In the genomic region with DNA sequence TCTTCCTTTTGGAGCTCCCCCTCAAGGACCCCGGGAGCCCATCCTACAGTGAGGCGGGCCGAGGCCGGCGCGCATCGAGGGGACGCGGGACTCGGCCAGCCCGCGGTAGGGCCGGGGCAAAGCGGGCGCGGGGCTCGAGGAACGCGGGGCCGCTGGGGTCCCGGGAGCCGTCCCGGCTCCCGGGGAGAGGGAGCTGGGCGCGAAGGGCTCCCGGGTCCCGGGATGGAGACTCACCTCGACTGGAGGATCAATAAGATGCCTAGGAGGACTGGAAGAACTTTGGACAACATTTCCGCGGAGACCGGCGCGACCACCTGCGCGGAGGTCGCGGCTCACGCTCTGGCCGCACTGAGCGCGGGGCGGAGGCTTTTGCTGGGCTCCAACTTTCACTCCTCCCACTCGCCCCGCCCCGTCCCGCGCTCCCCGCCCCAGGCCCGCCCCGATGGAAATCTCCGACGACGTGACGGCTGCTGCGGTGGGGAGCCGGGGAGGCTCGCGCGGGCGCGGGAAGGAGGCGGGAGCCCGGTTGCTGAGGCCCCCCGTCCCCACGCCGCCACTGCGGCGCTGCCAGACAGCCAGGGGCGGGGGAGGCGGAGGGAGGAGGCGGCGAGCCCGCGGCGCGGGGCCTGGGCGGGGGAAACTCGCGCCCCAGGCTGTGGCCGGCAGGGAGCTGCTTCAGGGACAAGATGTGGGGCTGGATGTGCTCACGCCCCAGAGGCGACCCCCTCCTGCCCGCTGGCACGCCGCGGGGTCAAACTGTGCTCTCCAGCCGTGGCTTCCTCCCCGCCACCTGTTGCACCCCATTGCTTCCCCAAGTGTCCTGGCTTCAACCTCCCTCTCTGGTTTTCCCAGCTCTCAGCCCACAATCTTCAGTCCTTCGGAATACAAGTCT, we compare ENCODE assay signal across 8 cellular contexts. TPM values are rescaled to one million over a fixed set of nuclear protein-coding genes. Genes with fewer than 3 reads are reported as not detected.
DNase-seq lines count a peak whose midpoint lies in the region; ATAC-seq and TF ChIP-seq lines count a peak whose summit lies in the region.

Gene GABRE, minus strand, starts transcription at position 341 of the 892 bp plus-strand sequence. Its CDS starts 51 bp downstream, at position 290.

- H3K9me3 Mint-ChIP-seq in Calu3 (ENCODE audit: low read depth, unreplicated experiment) = no peaks in the 10 kb centered on the region
- no peaks in the 10 kb centered on the region for H3K9me3 Mint-ChIP-seq in activated T-cell treated with anti-CD3 and anti-CD28 coated beads, Interleukin-2, amount 50 U/mL, for 24 hours

- intact Hi-C loops in Calu3 (cut with micrococcal nuclease; ENCODE audit: unreplicated experiment) = loop anchor here (5.0 kb wide), 1 partner anchor 172 kb away; no protein-coding TSS in a partner anchor

- H3K36me3 Mint-ChIP-seq in Calu3 (ENCODE audit: insufficient read depth, unreplicated experiment) = peaks cover 17% of the 10 kb centered on the region
- no peaks in the 10 kb centered on the region for H3K36me3 Mint-ChIP-seq in activated T-cell treated with anti-CD3 and anti-CD28 coated beads, Interleukin-2, amount 50 U/mL, for 24 hours (ENCODE audit: low read depth)

- H3K4me3 ChIP-seq in epithelial cell of proximal tubule (ENCODE audit: low read depth, low read length) = peak within 1 kb of the TSS; percentile 55

- no peaks in the 10 kb centered on the region for H3K27me3 Mint-ChIP-seq in Calu3 (ENCODE audit: unreplicated experiment)
- H3K27me3 Mint-ChIP-seq in activated T-cell treated with anti-CD3 and anti-CD28 coated beads, Interleukin-2, amount 50 U/mL, for 24 hours = peaks cover 50% of the 10 kb centered on the region

- H3K27ac Mint-ChIP-seq in Calu3 (ENCODE audit: unreplicated experiment) = peak within 1 kb of the TSS; percentile 80
- no peak within 1 kb of the TSS for H3K27ac Mint-ChIP-seq in activated T-cell treated with anti-CD3 and anti-CD28 coated beads, Interleukin-2, amount 50 U/mL, for 24 hours

- H3K4me1 Mint-ChIP-seq in Calu3 (ENCODE audit: low read depth, unreplicated experiment) = peaks cover 26% of the 10 kb centered on the region
- no peaks in the 10 kb centered on the region for H3K4me1 Mint-ChIP-seq in activated T-cell treated with anti-CD3 and anti-CD28 coated beads, Interleukin-2, amount 50 U/mL, for 24 hours (ENCODE audit: low read depth)

- no peak for TF ChIP-seq CTCF in Calu3 (IDR thresholded peaks at IDR 0.05; ENCODE audit: unreplicated experiment)
- TF ChIP-seq CTCF in epithelial cell of proximal tubule (conservative IDR thresholded peaks at IDR 0.05; ENCODE audit: low read depth, low read length) = no peak

- BruUV-seq in Calu3 (replicated peaks; lab: Mats Ljungman, UMichigan) = no TSS peak

- ATAC-seq in HG03442 (IDR thresholded peaks at IDR 0.05; ENCODE audit: unreplicated experiment) (no peak), HG03521 (IDR thresholded peaks at IDR 0.05; ENCODE audit: unreplicated experiment) (no peak)

- CTCF ChIA-PET in Calu3 (lab: Charles Lee) = no interaction called here

- peak within 1 kb of the TSS; percentile 81 for H3K4me3 Mint-ChIP-seq in Calu3 (ENCODE audit: low read depth, unreplicated experiment)
- no peak within 1 kb of the TSS for H3K4me3 Mint-ChIP-seq in activated T-cell treated with anti-CD3 and anti-CD28 coated beads, Interleukin-2, amount 50 U/mL, for 24 hours

- DNase-seq in Calu3 = peak; percentile 69
- DNase-seq in NCI-H69 (lab: John Stamatoyannopoulos, UW) = peak; percentile 8
- no peak for DNase-seq in epithelial cell of proximal tubule (ENCODE audit: low read depth)
- DNase-seq in mucosa of gallbladder (ENCODE audit: low spot score) = peak; percentile 53
- DNase-seq in activated T-cell treated with anti-CD3 and anti-CD28 coated beads, Interleukin-2, amount 50 U/mL, for 24 hours = no peak
- no peak for DNase-seq in DMS53 treated with DMSO at 0.1 percent for 48 hours (lab: John Stamatoyannopoulos, UW; ENCODE audit: unreplicated experiment)

RNA-seq across cellular contexts. Expression of gene GABRE, which starts in this region (rescaled TPM):
- total RNA-seq in Calu3 (2022) (60.5 and 71.9 TPM in 2 replicates), epithelial cell of proximal tubule (2.5 and 4.8 TPM in 2 replicates), mucosa of gallbladder (85.0 TPM)

Comparison
In these comparisons a context has a peak if more than half of its experiments do, and no peak if none do; other contexts are left out.
1. RNA of gene GABRE (total RNA-seq): 85.0 TPM in mucosa of gallbladder (single experiment) and 60.5 to 71.9 TPM in Calu3; 2.5 to 4.8 TPM in epithelial cell of proximal tubule; every median in the first group is over 10 times any median in the second.
2. DNase-seq: peak in Calu3 (single experiment), NCI-H69 (single experiment) and mucosa of gallbladder (single experiment); none in epithelial cell of proximal tubule (single experiment), activated T-cell treated with anti-CD3 and anti-CD28 coated beads, Interleukin-2, amount 50 U/mL, for 24 hours (single experiment) and DMS53 treated with DMSO at 0.1 percent for 48 hours (single experiment).